ENCODE assay signal across 1 cellular context in genomic region chr9:16060457-16061129, GRCh38.
TF ChIP-seq lines count a peak whose summit lies in the region.

No MANE protein-coding gene starts in this region.

TF ChIP-seq in SK-N-SH treated with all-trans-retinoic acid at 6 μM for 48 hours, 23 proteins besides CTCF, POLR2A, EP300 and RAD21 (continued from another document):
- TF ChIP-seq PATZ1 (CRISPR knock-in tag; IDR thresholded peaks at IDR 0.05; ENCODE audit: borderline replicate concordance) (no peak), TSHZ2 (CRISPR knock-in tag; IDR thresholded peaks at IDR 0.05) (no peak), ZNF70 (CRISPR knock-in tag; IDR thresholded peaks at IDR 0.05) (no peak), ZFP3 (CRISPR knock-in tag; IDR thresholded peaks at IDR 0.05) (no peak), TOX (CRISPR knock-in tag; IDR thresholded peaks at IDR 0.05; ENCODE audit: borderline replicate concordance) (no peak), TCF4 (CRISPR knock-in tag; IDR thresholded peaks at IDR 0.05; ENCODE audit: borderline replicate concordance) (no peak), GLIS3 (CRISPR knock-in tag; IDR thresholded peaks at IDR 0.05) (no peak), BACH2 (CRISPR knock-in tag; IDR thresholded peaks at IDR 0.05; ENCODE audit: borderline replicate concordance) (no peak)
